ENCODE assay signal across 1 cellular context in the genomic region with DNA sequence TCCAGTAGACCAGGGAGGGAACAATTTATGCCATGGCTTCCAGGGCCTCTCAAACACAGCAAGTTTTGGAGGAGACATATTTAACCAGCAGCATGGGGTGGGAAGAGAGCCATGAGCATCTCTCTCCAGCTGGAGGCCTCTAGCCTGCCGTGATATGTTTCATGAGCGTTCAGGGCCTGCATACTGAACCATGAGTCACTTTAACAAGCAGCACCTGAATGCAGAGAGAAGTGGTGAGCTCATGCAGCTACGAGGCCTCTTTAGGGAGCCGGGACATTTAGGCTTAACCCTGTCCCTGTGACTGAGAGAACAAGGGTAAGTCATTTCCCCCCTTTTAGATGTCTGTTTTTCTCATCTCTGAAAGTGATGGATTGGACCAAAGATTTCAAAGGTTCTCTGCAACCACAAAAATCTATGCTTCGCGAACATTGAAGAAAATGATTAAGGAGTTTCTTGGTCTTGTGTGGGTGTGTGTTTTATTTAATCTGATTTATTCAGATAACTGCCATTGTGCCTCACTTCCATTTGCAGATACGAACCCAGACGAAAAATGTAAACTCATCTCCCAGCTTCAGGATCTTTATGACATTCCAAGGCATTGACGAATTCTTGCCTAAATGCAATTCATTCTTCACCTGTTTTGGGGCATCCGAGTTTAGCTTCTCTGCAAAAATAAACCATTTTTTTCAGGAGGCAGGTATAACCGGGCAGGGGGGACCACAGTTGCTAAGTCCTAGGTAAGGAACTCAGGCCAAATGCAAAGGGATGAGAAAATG.
TF ChIP-seq lines count a peak whose summit lies in the region.

No MANE protein-coding gene starts in this region.

TF ChIP-seq in GM23338, 12 proteins besides CTCF, POLR2A, EP300 and RAD21 (continued from another document):
- TF ChIP-seq, protein P1, sequence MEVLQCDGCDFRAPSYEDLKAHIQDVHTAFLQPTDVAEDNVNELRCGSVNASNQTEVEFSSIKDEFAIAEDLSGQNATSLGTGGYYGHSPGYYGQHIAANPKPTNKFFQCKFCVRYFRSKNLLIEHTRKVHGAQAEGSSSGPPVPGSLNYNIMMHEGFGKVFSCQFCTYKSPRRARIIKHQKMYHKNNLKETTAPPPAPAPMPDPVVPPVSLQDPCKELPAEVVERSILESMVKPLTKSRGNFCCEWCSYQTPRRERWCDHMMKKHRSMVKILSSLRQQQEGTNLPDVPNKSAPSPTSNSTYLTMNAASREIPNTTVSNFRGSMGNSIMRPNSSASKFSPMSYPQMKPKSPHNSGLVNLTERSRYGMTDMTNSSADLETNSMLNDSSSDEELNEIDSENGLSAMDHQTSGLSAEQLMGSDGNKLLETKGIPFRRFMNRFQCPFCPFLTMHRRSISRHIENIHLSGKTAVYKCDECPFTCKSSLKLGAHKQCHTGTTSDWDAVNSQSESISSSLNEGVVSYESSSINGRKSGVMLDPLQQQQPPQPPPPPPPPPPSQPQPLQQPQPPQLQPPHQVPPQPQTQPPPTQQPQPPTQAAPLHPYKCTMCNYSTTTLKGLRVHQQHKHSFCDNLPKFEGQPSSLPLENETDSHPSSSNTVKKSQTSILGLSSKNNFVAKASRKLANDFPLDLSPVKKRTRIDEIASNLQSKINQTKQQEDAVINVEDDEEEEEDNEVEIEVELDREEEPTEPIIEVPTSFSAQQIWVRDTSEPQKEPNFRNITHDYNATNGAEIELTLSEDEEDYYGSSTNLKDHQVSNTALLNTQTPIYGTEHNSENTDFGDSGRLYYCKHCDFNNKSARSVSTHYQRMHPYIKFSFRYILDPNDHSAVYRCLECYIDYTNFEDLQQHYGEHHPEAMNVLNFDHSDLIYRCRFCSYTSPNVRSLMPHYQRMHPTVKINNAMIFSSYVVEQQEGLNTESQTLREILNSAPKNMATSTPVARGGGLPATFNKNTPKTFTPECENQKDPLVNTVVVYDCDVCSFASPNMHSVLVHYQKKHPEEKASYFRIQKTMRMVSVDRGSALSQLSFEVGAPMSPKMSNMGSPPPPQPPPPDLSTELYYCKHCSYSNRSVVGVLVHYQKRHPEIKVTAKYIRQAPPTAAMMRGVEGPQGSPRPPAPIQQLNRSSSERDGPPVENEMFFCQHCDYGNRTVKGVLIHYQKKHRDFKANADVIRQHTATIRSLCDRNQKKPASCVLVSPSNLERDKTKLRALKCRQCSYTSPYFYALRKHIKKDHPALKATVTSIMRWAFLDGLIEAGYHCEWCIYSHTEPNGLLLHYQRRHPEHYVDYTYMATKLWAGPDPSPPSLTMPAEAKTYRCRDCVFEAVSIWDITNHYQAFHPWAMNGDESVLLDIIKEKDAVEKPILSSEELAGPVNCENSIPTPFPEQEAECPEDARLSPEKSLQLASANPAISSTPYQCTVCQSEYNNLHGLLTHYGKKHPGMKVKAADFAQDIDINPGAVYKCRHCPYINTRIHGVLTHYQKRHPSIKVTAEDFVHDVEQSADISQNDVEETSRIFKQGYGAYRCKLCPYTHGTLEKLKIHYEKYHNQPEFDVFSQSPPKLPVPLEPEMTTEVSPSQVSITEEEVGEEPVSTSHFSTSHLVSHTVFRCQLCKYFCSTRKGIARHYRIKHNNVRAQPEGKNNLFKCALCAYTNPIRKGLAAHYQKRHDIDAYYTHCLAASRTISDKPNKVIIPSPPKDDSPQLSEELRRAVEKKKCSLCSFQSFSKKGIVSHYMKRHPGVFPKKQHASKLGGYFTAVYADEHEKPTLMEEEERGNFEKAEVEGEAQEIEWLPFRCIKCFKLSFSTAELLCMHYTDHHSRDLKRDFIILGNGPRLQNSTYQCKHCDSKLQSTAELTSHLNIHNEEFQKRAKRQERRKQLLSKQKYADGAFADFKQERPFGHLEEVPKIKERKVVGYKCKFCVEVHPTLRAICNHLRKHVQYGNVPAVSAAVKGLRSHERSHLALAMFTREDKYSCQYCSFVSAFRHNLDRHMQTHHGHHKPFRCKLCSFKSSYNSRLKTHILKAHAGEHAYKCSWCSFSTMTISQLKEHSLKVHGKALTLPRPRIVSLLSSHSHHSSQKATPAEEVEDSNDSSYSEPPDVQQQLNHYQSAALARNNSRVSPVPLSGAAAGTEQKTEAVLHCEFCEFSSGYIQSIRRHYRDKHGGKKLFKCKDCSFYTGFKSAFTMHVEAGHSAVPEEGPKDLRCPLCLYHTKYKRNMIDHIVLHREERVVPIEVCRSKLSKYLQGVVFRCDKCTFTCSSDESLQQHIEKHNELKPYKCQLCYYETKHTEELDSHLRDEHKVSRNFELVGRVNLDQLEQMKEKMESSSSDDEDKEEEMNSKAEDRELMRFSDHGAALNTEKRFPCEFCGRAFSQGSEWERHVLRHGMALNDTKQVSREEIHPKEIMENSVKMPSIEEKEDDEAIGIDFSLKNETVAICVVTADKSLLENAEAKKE (CRISPR knock-in tag; IDR thresholded peaks at IDR 0.05): no peak
